26 cellular contexts compared by ENCODE assay signal in the genomic region with DNA sequence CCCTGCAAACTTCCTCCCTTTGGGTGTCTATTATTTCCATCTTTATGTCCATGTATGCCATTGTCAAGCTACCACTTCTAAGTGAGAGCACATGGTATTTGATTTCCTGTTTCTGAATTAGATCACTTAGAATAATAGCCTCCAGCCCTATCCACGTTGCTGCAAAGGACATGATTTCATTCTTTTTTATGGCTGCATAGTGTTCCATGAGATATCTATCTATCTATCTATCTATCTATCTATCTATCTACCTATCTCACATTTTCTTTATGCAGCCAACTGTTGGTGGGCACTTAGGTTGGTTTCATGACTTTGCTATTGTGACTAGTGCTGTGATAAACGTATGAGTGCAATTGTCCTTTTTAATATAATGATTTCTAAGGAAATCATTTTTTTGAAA.
"Had no signal": no experiment of that assay in that cellular context is flagged by ENCODE, and none has a peak within 500 bp of the region (broad histone marks: within the 10 kb centered on the region; RNA-seq: fewer than 3 reads in every experiment).

No MANE protein-coding gene starts in this region.

- H3K36me3 ChIP-seq: stomach, suprapubic skin, thoracic aorta, thyroid gland, tibial artery, tibial nerve, transverse colon, upper lobe of left lung, upper lobe of right lung, uterus, vagina had no signal

- H3K27me3 ChIP-seq: stomach, suprapubic skin, testis, thyroid gland, tibial artery, tibial nerve, transverse colon, upper lobe of left lung, upper lobe of right lung, uterus, vagina had no signal

- H3K4me3 ChIP-seq: stomach, suprapubic skin, testis, thoracic aorta, thyroid gland, tibial artery, tibial nerve, transverse colon, upper lobe of left lung, upper lobe of right lung, uterus, vagina had no signal

- H3K4me1 ChIP-seq: stomach, suprapubic skin, testis, thyroid gland, tibial artery, tibial nerve, transverse colon, upper lobe of right lung, uterus, vagina had no signal

- DNase-seq: stimulated activated CD4-positive, alpha-beta T cell treated with anti-CD3 and anti-CD28 coated beads, Interleukin-2, amount 100 ng/mL, for 48 hours; stimulated activated CD4-positive, alpha-beta T cell treated with anti-CD3 and anti-CD28 coated beads, Interleukin-4, amount 100 ng/mL, for 1 hour; stimulated activated CD4-positive, alpha-beta T cell treated with anti-CD3 and anti-CD28 coated beads, Interleukin-4, amount 100 ng/mL, for 24 hours; stimulated activated CD4-positive, alpha-beta T cell treated with anti-CD3 and anti-CD28 coated beads, Interleukin-4, amount 100 ng/mL, for 4 hours; stimulated activated CD8-positive, alpha-beta memory T cell treated with anti-CD3 and anti-CD28 coated beads, Interleukin-4, amount 100 ng/mL, for 48 hours; stimulated activated naive B cell treated with anti-CD40 and anti-IgM and Interleukin-4, amounts not matched to agents 10 μg/mL and 1 μg/mL and 100 μg/mL, for 72 hours; stimulated activated naive CD4-positive, alpha-beta T cell; stimulated activated naive CD4-positive, alpha-beta T cell treated with Interleukin-2 at 50 U/mL for 16 hours; stimulated activated naive CD8-positive, alpha-beta T cell treated with anti-CD3 and anti-CD28 coated beads, Interleukin-15, amount 100 ng/mL, for 72 hours; stomach; substantia nigra; testis; thyroid gland; tibial artery; transverse colon; trophoblast cell; upper lobe of left lung; upper lobe of right lung; uterus had no signal

- H3K9me3 ChIP-seq: stomach, suprapubic skin, testis, thoracic aorta, thyroid gland, tibial artery, tibial nerve, transverse colon, upper lobe of left lung, upper lobe of right lung, uterus, vagina had no signal

- ATAC-seq: stimulated activated effector memory CD8-positive, alpha-beta T cell treated with anti-CD3 and anti-CD28 coated beads, Interleukin-12 subunit alpha, Interleukin-12 subunit beta, amount 100 ng/mL, for 72 hours; stimulated activated memory B cell treated with anti-CD40 and anti-IgM and Interleukin-4, amounts not matched to agents 10 μg/mL and 1 μg/mL and 100 μg/mL, for 72 hours; stimulated activated naive B cell treated with anti-CD40 and anti-IgM and Interleukin-4, amounts not matched to agents 10 μg/mL and 1 μg/mL and 100 μg/mL, for 72 hours; stimulated activated naive CD8-positive, alpha-beta T cell treated with anti-CD3 and anti-CD28 coated beads, Interleukin-15, amount 100 ng/mL, for 72 hours; upper lobe of right lung had no signal

- FAIRE-seq: urothelium cell line had no signal

- H3K27ac ChIP-seq: stomach, suprapubic skin, testis, thoracic aorta, thyroid gland, tibial artery, tibial nerve, transverse colon, upper lobe of left lung, upper lobe of right lung, uterus, vagina had no signal
